ENCODE assay signal across 7 cellular contexts in genomic region chr20:23363257-23363649, GRCh38. TPM values are rescaled to one million over a fixed set of nuclear protein-coding genes. Genes with fewer than 3 reads are reported as not detected.
DNase-seq lines count a peak whose midpoint lies in the region; ATAC-seq and TF ChIP-seq lines count a peak whose summit lies in the region.

No MANE protein-coding gene starts in this region.

- POLR2A ChIA-PET in activated CD4-positive, alpha-beta memory T cell treated with anti-CD3 and anti-CD28 coated beads, Interleukin-2, amount 10 ng/mL, durations not matched to agents 7 days and 5 days (lab: Charles Lee) = interaction anchor here (0.7 to 1.9 kb wide), 3 partner anchors 10 to 58 kb away, joined by 3 to 10 read pairs (median 3); partner anchors contain the start of genes NAPB and NXT1

- no peaks in the 10 kb centered on the region for H3K9me3 Mint-ChIP-seq in activated CD4-positive, alpha-beta memory T cell treated with anti-CD3 and anti-CD28 coated beads, Interleukin-2, amount 10 ng/mL, durations not matched to agents 7 days and 5 days
- H3K9me3 Mint-ChIP-seq in stimulated activated naive B cell treated with anti-CD40 and anti-IgM and Interleukin-4, amounts not matched to agents 10 μg/mL and 1 μg/mL and 100 μg/mL, for 72 hours = peaks cover 0 to 2% of the 10 kb centered on the region in 2 donors

- H3K36me3 Mint-ChIP-seq in activated CD4-positive, alpha-beta memory T cell treated with anti-CD3 and anti-CD28 coated beads, Interleukin-2, amount 10 ng/mL, durations not matched to agents 7 days and 5 days (ENCODE audit: low read depth) = peaks cover 37% of the 10 kb centered on the region
- peaks cover 17 to 26% of the 10 kb centered on the region in 2 donors for H3K36me3 Mint-ChIP-seq in stimulated activated naive B cell treated with anti-CD40 and anti-IgM and Interleukin-4, amounts not matched to agents 10 μg/mL and 1 μg/mL and 100 μg/mL, for 72 hours

- peak overlapping the region; percentile 66 for H3K4me3 ChIP-seq in HFF-Myc (replicated peaks; ENCODE audit: low read depth, low read length)

- CTCF ChIA-PET in activated CD4-positive, alpha-beta memory T cell treated with anti-CD3 and anti-CD28 coated beads, Interleukin-2, amount 10 ng/mL, durations not matched to agents 7 days and 5 days (lab: Charles Lee) = no interaction called here

- peak overlapping the region; percentile 89 for H3K27ac Mint-ChIP-seq in activated CD4-positive, alpha-beta memory T cell treated with anti-CD3 and anti-CD28 coated beads, Interleukin-2, amount 10 ng/mL, durations not matched to agents 7 days and 5 days
- peak overlapping the region; percentile 83 for H3K27ac Mint-ChIP-seq in stimulated activated naive B cell treated with anti-CD40 and anti-IgM and Interleukin-4, amounts not matched to agents 10 μg/mL and 1 μg/mL and 100 μg/mL, for 72 hours

- peaks cover 72% of the 10 kb centered on the region for H3K4me1 Mint-ChIP-seq in activated CD4-positive, alpha-beta memory T cell treated with anti-CD3 and anti-CD28 coated beads, Interleukin-2, amount 10 ng/mL, durations not matched to agents 7 days and 5 days
- H3K4me1 Mint-ChIP-seq in stimulated activated naive B cell treated with anti-CD40 and anti-IgM and Interleukin-4, amounts not matched to agents 10 μg/mL and 1 μg/mL and 100 μg/mL, for 72 hours = peaks cover 32 to 55% of the 10 kb centered on the region in 2 donors

- peak overlapping the region; percentile 95 for H3K4me3 Mint-ChIP-seq in activated CD4-positive, alpha-beta memory T cell treated with anti-CD3 and anti-CD28 coated beads, Interleukin-2, amount 10 ng/mL, durations not matched to agents 7 days and 5 days
- peak overlapping the region; percentile 95 for H3K4me3 Mint-ChIP-seq in stimulated activated naive B cell treated with anti-CD40 and anti-IgM and Interleukin-4, amounts not matched to agents 10 μg/mL and 1 μg/mL and 100 μg/mL, for 72 hours

- intact Hi-C loops in left cardiac atrium (cut with DNase I) = loop anchor here in 1 of 2 donors (10.0 kb wide), 1 partner anchor 272 kb away; the partner anchor contains the start of gene CST3

- ATAC-seq in left cardiac atrium (no peak), HG02981 (IDR thresholded peaks at IDR 0.05; ENCODE audit: unreplicated experiment) (no peak)
- ATAC-seq in stimulated activated naive B cell treated with anti-CD40 and anti-IgM and Interleukin-4, amounts not matched to agents 10 μg/mL and 1 μg/mL and 100 μg/mL, for 72 hours (replicated peaks) = no peak

- no peaks in the 10 kb centered on the region for H3K27me3 Mint-ChIP-seq in activated CD4-positive, alpha-beta memory T cell treated with anti-CD3 and anti-CD28 coated beads, Interleukin-2, amount 10 ng/mL, durations not matched to agents 7 days and 5 days
- no peaks in the 10 kb centered on the region for H3K27me3 Mint-ChIP-seq in stimulated activated naive B cell treated with anti-CD40 and anti-IgM and Interleukin-4, amounts not matched to agents 10 μg/mL and 1 μg/mL and 100 μg/mL, for 72 hours

- no peak for TF ChIP-seq CTCF in HFF-Myc (IDR thresholded peaks at IDR 0.05; ENCODE audit: low read depth, low read length, missing control alignments)

- no peak for DNase-seq in HFF-Myc (ENCODE audit: extremely low read depth, low read depth)
- DNase-seq in activated CD4-positive, alpha-beta memory T cell treated with anti-CD3 and anti-CD28 coated beads, Interleukin-2, amount 10 ng/mL, durations not matched to agents 7 days and 5 days = no peak
- DNase-seq in left cardiac atrium = peak; percentile 67
- no peak for DNase-seq in stimulated activated naive B cell treated with anti-CD40 and anti-IgM and Interleukin-4, amounts not matched to agents 10 μg/mL and 1 μg/mL and 100 μg/mL, for 72 hours
- DNase-seq in COLO668 (lab: John Stamatoyannopoulos, UW; ENCODE audit: unreplicated experiment) = no peak
- no peak for DNase-seq in DMS79 treated with DMSO at 0.1 percent for 48 hours (lab: John Stamatoyannopoulos, UW)

RNA-seq across cellular contexts. Expression of gene GZF1, which starts 1.3 kb away (rescaled TPM):
- 10 to 100 TPM; 13.5 to 14.3 TPM for total RNA-seq in activated CD4-positive, alpha-beta memory T cell treated with anti-CD3 and anti-CD28 coated beads, Interleukin-2, amount 10 ng/mL, durations not matched to agents 7 days and 5 days
- total RNA-seq in left cardiac atrium = 10 to 100 TPM; 12.9 to 18.7 TPM

RNA-seq across cellular contexts. Expression of gene NXT1, which starts 12.7 kb away (rescaled TPM):
- 10 to 100 TPM; 26.2 to 28.4 TPM for total RNA-seq in activated CD4-positive, alpha-beta memory T cell treated with anti-CD3 and anti-CD28 coated beads, Interleukin-2, amount 10 ng/mL, durations not matched to agents 7 days and 5 days
- 10 to 100 TPM in 1 of 2 donors, 1 to 10 TPM in 1; 9.3 to 14.1 TPM for total RNA-seq in left cardiac atrium

RNA-seq across cellular contexts. Expression of gene NAPB, which starts 58.0 kb away (rescaled TPM):
- 10 to 100 TPM; 16.0 TPM for total RNA-seq in activated CD4-positive, alpha-beta memory T cell treated with anti-CD3 and anti-CD28 coated beads, Interleukin-2, amount 10 ng/mL, durations not matched to agents 7 days and 5 days
- total RNA-seq in left cardiac atrium = 1 to 10 TPM; 4.9 to 7.2 TPM
